ENCODE assay signal across 25 cellular contexts in the genomic region with DNA sequence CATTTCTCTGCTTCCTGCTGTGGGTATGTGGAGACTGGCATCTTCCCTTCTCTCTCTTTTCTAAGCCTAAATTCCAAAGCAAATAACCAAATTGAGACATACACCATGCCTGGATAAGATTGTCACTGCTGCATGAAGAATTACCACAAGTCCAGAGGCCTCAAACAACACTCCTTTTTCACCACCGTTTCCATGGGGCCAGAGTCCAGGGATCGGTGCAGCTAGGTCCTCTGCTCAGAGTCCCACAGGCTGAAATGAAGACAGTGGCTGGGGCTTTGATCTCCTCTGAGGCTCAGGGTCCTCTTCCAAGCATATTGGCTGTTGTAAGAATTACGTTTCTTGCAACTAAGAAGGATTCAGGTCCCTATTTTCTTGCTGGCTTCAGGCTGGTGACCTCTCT.
DNase-seq lines count a peak whose midpoint lies in the region; ATAC-seq, FAIRE-seq and TF ChIP-seq lines count a peak whose summit lies in the region.
"Had no signal": no experiment of that assay in that cellular context is flagged by ENCODE, and none has a peak within 500 bp of the region (broad histone marks: within the 10 kb centered on the region; RNA-seq: fewer than 3 reads in every experiment).

No MANE protein-coding gene starts in this region.

- no peak for TF ChIP-seq EP300 in HepG2 (IDR thresholded peaks at IDR 0.05; ENCODE audit: low read depth in 2 of 2, low read length in 2 of 2)
- no peak for TF ChIP-seq EP300 in HepG2 (CRISPR knock-in tag; IDR thresholded peaks at IDR 0.05; ENCODE audit: borderline replicate concordance)
- no peak for TF ChIP-seq EP300 in transverse colon (IDR thresholded peaks at IDR 0.05; ENCODE audit: low read depth)

- no peaks in the 10 kb centered on the region for H3K4me1 ChIP-seq in endodermal cell (ENCODE audit: control insufficient read depth, insufficient read depth, low read length)
- peaks cover 13% of the 10 kb centered on the region for H3K4me1 ChIP-seq in HepG2 (ENCODE audit: insufficient read depth, low read length)
- no peaks in the 10 kb centered on the region for H3K4me1 ChIP-seq in transverse colon
- H3K4me1 ChIP-seq: A549, BE2C had no signal

- TF ChIP-seq POLR2A in HepG2 (IDR thresholded peaks at IDR 0.05; ENCODE audit: insufficient read depth in 1 of 2, low read depth in 2 of 2, low read length in 2 of 2), result no peak
- TF ChIP-seq POLR2A in transverse colon (IDR thresholded peaks at IDR 0.05), result no peak

- H3K36me3 ChIP-seq in endodermal cell (ENCODE audit: control insufficient read depth, insufficient read depth, low read length) (no peaks in the 10 kb centered on the region), HepG2 (replicated peaks in 1 of 2; ENCODE audit: control insufficient read depth in 1 of 2, insufficient read depth in 2 of 2, low read length in 2 of 2) (no peaks in the 10 kb centered on the region), transverse colon (no peaks in the 10 kb centered on the region)
- H3K36me3 ChIP-seq: BLaER1 treated with 17β-estradiol and CSF1 and Interleukin-3, amounts not matched to agents 10 nM and 100 nM had no signal

- intact Hi-C loops in HepG2 (cut with micrococcal nuclease; ENCODE audit: unreplicated experiment), result no loop called here
- intact Hi-C loops in transverse colon (cut with DNase I; ENCODE audit: low total_unique reads), result no loop called here

- TF ChIP-seq CTCF in endodermal cell (conservative IDR thresholded peaks at IDR 0.05), result no peak
- TF ChIP-seq CTCF in HepG2 (CRISPR knock-in tag; IDR thresholded peaks at IDR 0.05), result no peak
- TF ChIP-seq CTCF in transverse colon (IDR thresholded peaks at IDR 0.05), result no peak

- no peaks in the 10 kb centered on the region for H3K36me3 Mint-ChIP-seq in endodermal cell (ENCODE audit: low read depth)

- H3K9me3 Mint-ChIP-seq in endodermal cell, result peaks cover 11% of the 10 kb centered on the region

- H3K4me3 Mint-ChIP-seq in endodermal cell, result no peak overlapping the region
- H3K4me3 Mint-ChIP-seq: CD14-positive monocyte; CD4-positive, alpha-beta memory T cell had no signal

- peaks cover 4% of the 10 kb centered on the region for H3K9me3 ChIP-seq in endodermal cell (ENCODE audit: control insufficient read depth, low read length)
- no peaks in the 10 kb centered on the region for H3K9me3 ChIP-seq in HepG2 (ENCODE audit: low read length)
- no peaks in the 10 kb centered on the region for H3K9me3 ChIP-seq in transverse colon
- H3K9me3 ChIP-seq: A549, BE2C had no signal

- no peaks in the 10 kb centered on the region for H3K27me3 Mint-ChIP-seq in endodermal cell (ENCODE audit: insufficient read depth)
- H3K27me3 Mint-ChIP-seq: CD4-positive, alpha-beta memory T cell had no signal

- H3K4me1 Mint-ChIP-seq in endodermal cell, result peaks cover 5% of the 10 kb centered on the region

- peak; percentile 99 for ATAC-seq in HepG2

- H3K27ac ChIP-seq in endodermal cell (ENCODE audit: low read depth, low read length) (no peak overlapping the region), HepG2 (ENCODE audit: extremely low read length, insufficient read depth, low read length) (peak overlapping the region; percentile 10), transverse colon (no peak overlapping the region)
- H3K27ac ChIP-seq: A549; BLaER1 treated with 17β-estradiol and CSF1 and Interleukin-3, amounts not matched to agents 10 nM and 100 nM had no signal

- in situ Hi-C loops in HepG2 (cut with HindIII; ENCODE audit: extremely low pct_ligation_motif_present, low pct_unique_long_range_greater_than_20kb), result loop anchor here (25.0 kb wide), 1 partner anchor 425 kb away; no protein-coding TSS in a partner anchor
- in situ Hi-C loops in transverse colon (cut with MboI; ENCODE audit: low pct_ligation_motif_present in 1 of 4, low pct_unique_long_range_greater_than_20kb in 1 of 4, low sequenced_read_pairs in 3 of 4), result loop anchor here in 1 of 4 donors (25.0 kb wide), 1 partner anchor 400 kb away; no protein-coding TSS in a partner anchor

- CTCF ChIA-PET in HepG2 (lab: Yijun Ruan, JAX; ENCODE audit: low intra/inter-chr PET ratio, low total read pairs), result no interaction called here

- H3K27ac Mint-ChIP-seq in endodermal cell, result no peak overlapping the region

- no peaks in the 10 kb centered on the region for H4K20me1 ChIP-seq in HepG2 (ENCODE audit: insufficient read depth, low read length)
- H4K20me1 ChIP-seq: BLaER1 treated with 17β-estradiol and CSF1 and Interleukin-3, amounts not matched to agents 10 nM and 100 nM had no signal

- H3K4me3 ChIP-seq in endodermal cell (ENCODE audit: low read length), result no peak overlapping the region
- H3K4me3 ChIP-seq in HepG2 (replicated peaks in 1 of 3; ENCODE audit: insufficient read depth in 1 of 3, low read depth in 2 of 3, low read length in 3 of 3), result no peak overlapping the region
- no peak overlapping the region for H3K4me3 ChIP-seq in transverse colon
- H3K4me3 ChIP-seq: A549; BLaER1 treated with 17β-estradiol and CSF1 and Interleukin-3, amounts not matched to agents 10 nM and 100 nM had no signal

- H3K9ac ChIP-seq in endodermal cell (ENCODE audit: extremely low read depth, low read length, poor library complexity, severe bottlenecking) (no peak overlapping the region), HepG2 (ENCODE audit: insufficient read depth, low read depth, low read length) (no peak overlapping the region)
- H3K9ac ChIP-seq: BLaER1 treated with 17β-estradiol and CSF1 and Interleukin-3, amounts not matched to agents 10 nM and 100 nM had no signal

- H3K79me2 ChIP-seq in HepG2 (ENCODE audit: insufficient read depth, low read length), result no peaks in the 10 kb centered on the region

- H3K27me3 ChIP-seq in endodermal cell (ENCODE audit: control insufficient read depth, insufficient read depth, low read length, poor library complexity, severe bottlenecking) (no peaks in the 10 kb centered on the region), HepG2 (ENCODE audit: control insufficient read depth in 1 of 2, insufficient read depth in 2 of 2, low read length in 2 of 2) (no peaks in the 10 kb centered on the region), transverse colon (no peaks in the 10 kb centered on the region)
- H3K27me3 ChIP-seq: BE2C; BLaER1 treated with 17β-estradiol and CSF1 and Interleukin-3, amounts not matched to agents 10 nM and 100 nM had no signal

- no TSS peak for BruUV-seq in HepG2 (replicated peaks; lab: Mats Ljungman, UMichigan)

- 77 to 93% methylated on average over 3 of the region's 3 CpGs for WGBS in endodermal cell (ENCODE audit: insufficient coverage in 1 of 2, insufficient read length in 1 of 2), 2 experiments
- 5% methylated on average over 3 of the region's 3 CpGs for WGBS in HepG2 (ENCODE audit: low lambda C conversion rate)
- 84 to 90% methylated on average over 2 to 3 of the region's 3 CpGs for WGBS in transverse colon (ENCODE audit: low coverage in 1 of 2), 2 donors

- no peak for TF ChIP-seq RAD21 in HepG2 (CRISPR knock-in tag; IDR thresholded peaks at IDR 0.05)

- POLR2A ChIA-PET in HepG2 (lab: Yijun Ruan, JAX), result no interaction called here

- H2AFZ ChIP-seq in HepG2 (ENCODE audit: low read length), result no peak overlapping the region

- FAIRE-seq in HepG2 (lab: Jason Lieb, UNC), result peak; percentile 89
- peak; percentile 53 for FAIRE-seq in urothelium cell line (lab: Jason Lieb, UNC)
- FAIRE-seq: A549, GM12891, GM18507, H54 had no signal

- H3K4me2 ChIP-seq in HepG2 (ENCODE audit: low read depth, low read length), result peak overlapping the region; percentile 43
- H3K4me2 ChIP-seq: A549; BLaER1 treated with 17β-estradiol and CSF1 and Interleukin-3, amounts not matched to agents 10 nM and 100 nM had no signal

- peak; percentile 30 for DNase-seq in HuH-7.5 (ENCODE audit: low spot score)
- DNase-seq in endodermal cell, result peak; percentile 30
- peak; percentile 66 for DNase-seq in HepG2 (ENCODE audit: low spot score)
- DNase-seq in urothelium cell line (ENCODE audit: low spot score), result no peak
- no peak for DNase-seq in activated T-cell treated with anti-CD3 and anti-CD28 coated beads, Interleukin-2, amount 50 U/mL, for 48 hours
- DNase-seq in activated CD4-positive, alpha-beta T cell treated with anti-CD3 and anti-CD28 coated beads for 1 hour, result no peak
- DNase-seq in transverse colon, result no peak
- DNase-seq: 8988T; ACHN; AML-193; BE2C; Calu3; CD4-positive, alpha-beta memory T cell; COR-L47; DMS53; DMS79 treated with DMSO at 0.1 percent for 48 hours; GF-D8; GOT3; HCEC 1CT had no signal

TF ChIP-seq in HepG2, 621 proteins besides CTCF, POLR2A, EP300 and RAD21 (continues in another document):
- TF ChIP-seq ATF4 (CRISPR knock-in tag; IDR thresholded peaks at IDR 0.05) (peak in 1 of 2 experiments; percentile 28; a peak in 1 of 4 replicates), BCL6 (CRISPR knock-in tag; IDR thresholded peaks at IDR 0.05) (no peak), TFE3 (CRISPR knock-in tag; IDR thresholded peaks at IDR 0.05) (no peak), ATF3 (CRISPR knock-in tag; IDR thresholded peaks at IDR 0.05) (no peak), PITX1 (CRISPR knock-in tag; IDR thresholded peaks at IDR 0.05) (no peak), TMF1 (CRISPR knock-in tag; IDR thresholded peaks at IDR 0.05; ENCODE audit: low read depth) (no peak), JUND (CRISPR knock-in tag; IDR thresholded peaks at IDR 0.05) (no peak), SOX6 (IDR thresholded peaks at IDR 0.05) (no peak), SOX6 (CRISPR knock-in tag; IDR thresholded peaks at IDR 0.05) (0 out of 2 replicates have a peak, but pooled peaks have one; percentile 28)

Comparison
In these comparisons a context has a peak if more than half of its experiments do, and no peak if none do; other contexts are left out.
1. DNase-seq: peak in HuH-7.5 (single experiment), endodermal cell (single experiment) and HepG2 (single experiment); none in urothelium cell line (single experiment), activated T-cell treated with anti-CD3 and anti-CD28 coated beads, Interleukin-2, amount 50 U/mL, for 48 hours (0 of 2), activated CD4-positive, alpha-beta T cell treated with anti-CD3 and anti-CD28 coated beads for 1 hour (single experiment) and transverse colon (single experiment).